In genomic region chr3:139353920-139354556, GRCh38 we compare ENCODE assay signal across 2 cellular contexts.
A peak's percentile ranks its signal among the peaks of the same experiment; 100 is the strongest.
TF ChIP-seq lines count a peak whose summit lies in the region.

No MANE protein-coding gene starts in this region.

TF ChIP-seq in A549, 52 proteins besides CTCF, POLR2A, EP300 and RAD21 (continued from another document):
- TF ChIP-seq, protein P1, sequence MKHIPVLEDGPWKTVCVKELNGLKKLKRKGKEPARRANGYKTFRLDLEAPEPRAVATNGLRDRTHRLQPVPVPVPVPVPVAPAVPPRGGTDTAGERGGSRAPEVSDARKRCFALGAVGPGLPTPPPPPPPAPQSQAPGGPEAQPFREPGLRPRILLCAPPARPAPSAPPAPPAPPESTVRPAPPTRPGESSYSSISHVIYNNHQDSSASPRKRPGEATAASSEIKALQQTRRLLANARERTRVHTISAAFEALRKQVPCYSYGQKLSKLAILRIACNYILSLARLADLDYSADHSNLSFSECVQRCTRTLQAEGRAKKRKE (CRISPR knock-in tag; IDR thresholded peaks at IDR 0.05; ENCODE audit: low read depth), result no peak

TF ChIP-seq in K562, 482 proteins besides CTCF, POLR2A, EP300 and RAD21 (continued from another document and continues in another):
- TF ChIP-seq ZNF398 (CRISPR knock-in tag; IDR thresholded peaks at IDR 0.05) (no peak), KLF16 (IDR thresholded peaks at IDR 0.05) (0 out of 2 replicates have a peak, but pooled peaks have one; percentile 22), POLR2G (IDR thresholded peaks at IDR 0.05; ENCODE audit: low read depth, low read length) (peak; percentile 13; the same call in 1 of the 2 replicates), ZEB2 (IDR thresholded peaks at IDR 0.05) (no peak), LCOR (CRISPR knock-in tag; IDR thresholded peaks at IDR 0.05) (no peak), MXI1 (IDR thresholded peaks at IDR 0.05; ENCODE audit: low read depth, low read length) (no peak), LARP7 (IDR thresholded peaks at IDR 0.05) (no peak), PTTG1 (tag; IDR thresholded peaks at IDR 0.05; ENCODE audit: low read depth) (no peak), CGGBP1 (CRISPR knock-in tag; IDR thresholded peaks at IDR 0.05) (no peak), MTF1 (CRISPR knock-in tag; IDR thresholded peaks at IDR 0.05; ENCODE audit: borderline replicate concordance) (no peak), HMBOX1 (IDR thresholded peaks at IDR 0.05) (no peak), POLR2AphosphoS2 (IDR thresholded peaks at IDR 0.05; ENCODE audit: low read length) (peak; percentile 89; the same call in 1 of the 2 replicates), CBFB (CRISPR knock-in tag; IDR thresholded peaks at IDR 0.05) (no peak), TAF1 (IDR thresholded peaks at IDR 0.05; ENCODE audit: control insufficient read depth, extremely low read depth, insufficient read depth, low read length, severe bottlenecking) (no peak), ZZZ3 (IDR thresholded peaks at IDR 0.05) (peak; percentile 47; the same call in 1 of the 2 replicates), SMARCA5 (IDR thresholded peaks at IDR 0.05) (no peak), NONO (IDR thresholded peaks at IDR 0.05; ENCODE audit: low read depth in 2 of 2, low read length in 1 of 2) (no peak), HMGXB4 (CRISPR knock-in tag; IDR thresholded peaks at IDR 0.05) (no peak), MEF2A (IDR thresholded peaks at IDR 0.05; ENCODE audit: control insufficient read depth, low read depth, low read length) (no peak), KLF10 (CRISPR knock-in tag; IDR thresholded peaks at IDR 0.05) (no peak), SMAD4 (CRISPR knock-in tag; conservative IDR thresholded peaks at IDR 0.05) (no peak), TRIM24 (IDR thresholded peaks at IDR 0.05) (no peak), TEAD4 (IDR thresholded peaks at IDR 0.05; ENCODE audit: low read length) (peak; percentile 12; the same call in 1 of the 2 replicates), TEAD4 (CRISPR knock-in tag; IDR thresholded peaks at IDR 0.05; ENCODE audit: borderline replicate concordance) (no peak), ATF3 (IDR thresholded peaks at IDR 0.05) (0 out of 2 replicates have a peak, but pooled peaks have one; percentile 11), ATF3 (CRISPR knock-in tag; conservative IDR thresholded peaks at IDR 0.05) (no peak), SMC3 (conservative IDR thresholded peaks at IDR 0.05; ENCODE audit: insufficient read depth, low read depth, low read length) (peak; percentile 69), THAP7 (CRISPR knock-in tag; IDR thresholded peaks at IDR 0.05) (no peak), HNRNPLL (IDR thresholded peaks at IDR 0.05; ENCODE audit: low read depth, low read length, poor library complexity, severe bottlenecking) (no peak), RCOR1 (IDR thresholded peaks at IDR 0.05; ENCODE audit: borderline replicate concordance in 1 of 2, low read depth in 2 of 2, low read length in 2 of 2) (peak in 1 of 2 experiments; percentile 34; a peak in 1 of 4 replicates), CREB5 (CRISPR knock-in tag; IDR thresholded peaks at IDR 0.05) (no peak), FOXJ2 (tag; IDR thresholded peaks at IDR 0.05) (no peak), BRD9 (IDR thresholded peaks at IDR 0.05; ENCODE audit: low read depth, partially characterized antibody) (no peak), ZNF174 (CRISPR knock-in tag; IDR thresholded peaks at IDR 0.05) (no peak), HINFP (tag; conservative IDR thresholded peaks at IDR 0.05; ENCODE audit: low read depth) (no peak), PRMT5 (CRISPR knock-in tag; IDR thresholded peaks at IDR 0.05) (no peak), CBX3 (IDR thresholded peaks at IDR 0.05; ENCODE audit: borderline replicate concordance in 1 of 2, low read length in 2 of 2) (peak in 1 of 2 experiments; percentile 58; a peak in 1 of 3 replicates), GABPB2 (CRISPR knock-in tag; conservative IDR thresholded peaks at IDR 0.05) (no peak), ZNF133 (CRISPR knock-in tag; IDR thresholded peaks at IDR 0.05) (no peak), TOE1 (IDR thresholded peaks at IDR 0.05; ENCODE audit: borderline replicate concordance) (no peak), TOE1 (CRISPR knock-in tag; IDR thresholded peaks at IDR 0.05; ENCODE audit: borderline replicate concordance, low read depth) (no peak), ETV6 (IDR thresholded peaks at IDR 0.05; ENCODE audit: borderline replicate concordance in 1 of 2, low read depth in 2 of 2, low read length in 1 of 2) (no peak), ETV6 (CRISPR knock-in tag; IDR thresholded peaks at IDR 0.05; ENCODE audit: borderline replicate concordance) (no peak), ZKSCAN1 (IDR thresholded peaks at IDR 0.05; ENCODE audit: low read depth, low read length) (no peak), CHD4 (IDR thresholded peaks at IDR 0.05; ENCODE audit: insufficient read depth, insufficient replicate concordance, low read depth, low read length, poor library complexity, severe bottlenecking) (no peak), SP2 (IDR thresholded peaks at IDR 0.05; ENCODE audit: extremely low read depth, low read depth, low read length, poor library complexity, severe bottlenecking) (no peak), ZNF584 (CRISPR knock-in tag; IDR thresholded peaks at IDR 0.05; ENCODE audit: low read depth) (no peak)
- TF ChIP-seq, protein P2, sequence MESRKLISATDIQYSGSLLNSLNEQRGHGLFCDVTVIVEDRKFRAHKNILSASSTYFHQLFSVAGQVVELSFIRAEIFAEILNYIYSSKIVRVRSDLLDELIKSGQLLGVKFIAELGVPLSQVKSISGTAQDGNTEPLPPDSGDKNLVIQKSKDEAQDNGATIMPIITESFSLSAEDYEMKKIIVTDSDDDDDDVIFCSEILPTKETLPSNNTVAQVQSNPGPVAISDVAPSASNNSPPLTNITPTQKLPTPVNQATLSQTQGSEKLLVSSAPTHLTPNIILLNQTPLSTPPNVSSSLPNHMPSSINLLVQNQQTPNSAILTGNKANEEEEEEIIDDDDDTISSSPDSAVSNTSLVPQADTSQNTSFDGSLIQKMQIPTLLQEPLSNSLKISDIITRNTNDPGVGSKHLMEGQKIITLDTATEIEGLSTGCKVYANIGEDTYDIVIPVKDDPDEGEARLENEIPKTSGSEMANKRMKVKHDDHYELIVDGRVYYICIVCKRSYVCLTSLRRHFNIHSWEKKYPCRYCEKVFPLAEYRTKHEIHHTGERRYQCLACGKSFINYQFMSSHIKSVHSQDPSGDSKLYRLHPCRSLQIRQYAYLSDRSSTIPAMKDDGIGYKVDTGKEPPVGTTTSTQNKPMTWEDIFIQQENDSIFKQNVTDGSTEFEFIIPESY (CRISPR knock-in tag; IDR thresholded peaks at IDR 0.05), result no peak
- TF ChIP-seq, protein P3, sequence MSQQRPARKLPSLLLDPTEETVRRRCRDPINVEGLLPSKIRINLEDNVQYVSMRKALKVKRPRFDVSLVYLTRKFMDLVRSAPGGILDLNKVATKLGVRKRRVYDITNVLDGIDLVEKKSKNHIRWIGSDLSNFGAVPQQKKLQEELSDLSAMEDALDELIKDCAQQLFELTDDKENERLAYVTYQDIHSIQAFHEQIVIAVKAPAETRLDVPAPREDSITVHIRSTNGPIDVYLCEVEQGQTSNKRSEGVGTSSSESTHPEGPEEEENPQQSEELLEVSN (IDR thresholded peaks at IDR 0.05; ENCODE audit: borderline replicate concordance in 1 of 2, extremely low read depth in 1 of 2, insufficient read depth in 1 of 2, insufficient read length in 1 of 2, low read depth in 1 of 2, low read length in 1 of 2, poor library complexity in 1 of 2, severe bottlenecking in 1 of 2), result no peak
- TF ChIP-seq, protein P4, sequence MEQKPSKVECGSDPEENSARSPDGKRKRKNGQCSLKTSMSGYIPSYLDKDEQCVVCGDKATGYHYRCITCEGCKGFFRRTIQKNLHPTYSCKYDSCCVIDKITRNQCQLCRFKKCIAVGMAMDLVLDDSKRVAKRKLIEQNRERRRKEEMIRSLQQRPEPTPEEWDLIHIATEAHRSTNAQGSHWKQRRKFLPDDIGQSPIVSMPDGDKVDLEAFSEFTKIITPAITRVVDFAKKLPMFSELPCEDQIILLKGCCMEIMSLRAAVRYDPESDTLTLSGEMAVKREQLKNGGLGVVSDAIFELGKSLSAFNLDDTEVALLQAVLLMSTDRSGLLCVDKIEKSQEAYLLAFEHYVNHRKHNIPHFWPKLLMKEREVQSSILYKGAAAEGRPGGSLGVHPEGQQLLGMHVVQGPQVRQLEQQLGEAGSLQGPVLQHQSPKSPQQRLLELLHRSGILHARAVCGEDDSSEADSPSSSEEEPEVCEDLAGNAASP (IDR thresholded peaks at IDR 0.05), result no peak
